35 cellular contexts compared by ENCODE assay signal in genomic region chr5:179220716-179221115, GRCh38.
"Had no signal": no experiment of that assay in that cellular context is flagged by ENCODE, and none has a peak within 500 bp of the region (broad histone marks: within the 10 kb centered on the region; RNA-seq: fewer than 3 reads in every experiment).

No MANE protein-coding gene starts in this region.

- FAIRE-seq: astrocyte, bronchial epithelial cell, colon, endometrium, endothelial cell of umbilical vein had no signal

- H3K27me3 Mint-ChIP-seq: activated B cell treated with CpG ODN at 0.5 μM for 24 hours; activated naive CD8-positive, alpha-beta T cell; central memory CD8-positive, alpha-beta T cell had no signal

- H3K27me3 ChIP-seq: brain microvascular endothelial cell, esophagus squamous epithelium, gastroesophageal sphincter had no signal

- H3K36me3 ChIP-seq: brain microvascular endothelial cell, esophagus squamous epithelium, gastroesophageal sphincter, WERI-Rb-1 had no signal

- H3K27ac ChIP-seq: brain microvascular endothelial cell, epithelial cell of prostate, esophagus squamous epithelium, gastroesophageal sphincter, WERI-Rb-1 had no signal

- H3K4me3 ChIP-seq: esophagus squamous epithelium, gastroesophageal sphincter had no signal

- H3K27ac Mint-ChIP-seq: activated B cell treated with CpG ODN at 0.5 μM for 24 hours; activated CD8-positive, alpha-beta T cell treated with anti-CD3 and anti-CD28 coated beads for 36 hours; activated naive CD8-positive, alpha-beta T cell; activated T-helper 17 cell treated with anti-CD3 and anti-CD28 coated beads, Interleukin-2, amount 50 U/mL, for 72 hours; T-cell; T-helper 1 cell treated with Interleukin-12 subunit alpha and Interleukin-12 subunit beta and Interleukin-4 antibody, amounts not matched to agents 30 μg/mL and 1 μg/mL, for 36 hours had no signal

- H3K36me3 Mint-ChIP-seq: activated naive CD8-positive, alpha-beta T cell; T-cell had no signal

- DNase-seq: activated B cell treated with CpG ODN at 0.5 μM for 24 hours; activated CD4-positive, alpha-beta T cell treated with anti-CD3 and anti-CD28 coated beads for 48 hours; activated CD4-positive, alpha-beta T cell treated with anti-CD3 and anti-CD28 coated beads, Interleukin-2, amount 50 U/mL, for 1 hour; activated CD4-positive, alpha-beta T cell treated with anti-CD3 and anti-CD28 coated beads, Interleukin-2, amount 50 U/mL, for 48 hours; activated CD8-positive, alpha-beta memory T cell treated with anti-CD3 and anti-CD28 coated beads for 24 hours; activated CD8-positive, alpha-beta T cell treated with anti-CD3 and anti-CD28 coated beads for 36 hours; activated effector memory CD4-positive, alpha-beta T cell treated with Interleukin-2 at 50 U/mL for 16 hours; activated gamma-delta T cell treated with Interleukin-2 at 50 U/mL for 16 hours; activated naive CD4-positive, alpha-beta T cell treated with anti-CD3 and anti-CD28 coated beads, Interleukin-2, amount 50 U/mL, for 16 hours; activated naive CD4-positive, alpha-beta T cell treated with Interleukin-2 at 50 U/mL for 16 hours; activated T-cell treated with anti-CD3 and anti-CD28 coated beads, Interleukin-2, amount 50 U/mL, for 4 hours; amniotic stem cell; anterior cingulate cortex; brain microvascular endothelial cell; cortex of kidney; dermis blood vessel endothelial cell; effector CD8-positive, alpha-beta T cell; esophagus squamous epithelium; foreskin melanocyte; SW 1271; T-cell; T-helper 9 cell; WERI-Rb-1 had no signal

- H3K4me1 Mint-ChIP-seq: activated B cell treated with CpG ODN at 0.5 μM for 24 hours; activated T-helper 17 cell treated with anti-CD3 and anti-CD28 coated beads, Interleukin-2, amount 50 U/mL, for 72 hours; central memory CD8-positive, alpha-beta T cell; T-cell had no signal

- ATAC-seq: activated CD4-positive, CD25-positive, alpha-beta regulatory T cell treated with anti-CD3 and anti-CD28 coated beads, Interleukin-2, amount 50 U/mL, for 24 hours; activated CD8-positive, alpha-beta T cell treated with anti-CD3 and anti-CD28 coated beads for 36 hours; activated T-cell treated with anti-CD3 and anti-CD28 coated beads, Interleukin-2, amount 50 U/mL, for 4 hours; activated T-helper 17 cell treated with anti-CD3 and anti-CD28 coated beads, Interleukin-2, amount 50 U/mL, for 72 hours; gastroesophageal sphincter; T-cell had no signal

- H3K4me3 Mint-ChIP-seq: activated B cell treated with CpG ODN at 0.5 μM for 24 hours; activated CD8-positive, alpha-beta T cell treated with anti-CD3 and anti-CD28 coated beads for 36 hours; activated naive CD8-positive, alpha-beta T cell; activated T-cell treated with anti-CD3 and anti-CD28 coated beads, Interleukin-2, amount 50 U/mL, for 4 hours; activated T-helper 17 cell treated with anti-CD3 and anti-CD28 coated beads, Interleukin-2, amount 50 U/mL, for 72 hours; central memory CD8-positive, alpha-beta T cell; T-cell; T-helper 1 cell treated with Interleukin-12 subunit alpha and Interleukin-12 subunit beta and Interleukin-4 antibody, amounts not matched to agents 30 μg/mL and 1 μg/mL, for 36 hours had no signal

- H3K9me3 ChIP-seq: esophagus squamous epithelium, gastroesophageal sphincter had no signal

- H3K4me1 ChIP-seq: gastroesophageal sphincter had no signal
